ENCODE assay signal across 1 cellular context in genomic region chr2:232854082-232854481, GRCh38.
TF ChIP-seq lines count a peak whose summit lies in the region.

No MANE protein-coding gene starts in this region.

TF ChIP-seq in SK-N-SH, 30 proteins besides CTCF, POLR2A, EP300 and RAD21 (continued from another document):
- TF ChIP-seq USF2 (IDR thresholded peaks at IDR 0.05; ENCODE audit: borderline replicate concordance, low read depth, low read length) (no peak), RXRA (IDR thresholded peaks at IDR 0.05; ENCODE audit: borderline replicate concordance, low read depth) (no peak)
